1 cellular context compared by ENCODE assay signal in genomic region chr5:41617843-41618515, GRCh38.
TF ChIP-seq lines count a peak whose summit lies in the region.

No MANE protein-coding gene starts in this region.

TF ChIP-seq in HepG2, 621 proteins besides CTCF, POLR2A, EP300 and RAD21 (continued from another document):
- TF ChIP-seq CEBPB (IDR thresholded peaks at IDR 0.05; ENCODE audit: borderline replicate concordance, low read depth, low read length) (peak; percentile 48; the same call in 1 of the 2 replicates), HNF4A (CRISPR knock-in tag; IDR thresholded peaks at IDR 0.05) (peak; percentile 60), NR1H2 (CRISPR knock-in tag; IDR thresholded peaks at IDR 0.05; ENCODE audit: borderline replicate concordance, low read depth) (no peak), ZC3H13 (CRISPR knock-in tag; IDR thresholded peaks at IDR 0.05) (no peak), CEBPG (CRISPR knock-in tag; IDR thresholded peaks at IDR 0.05) (0 out of 2 replicates have a peak, but pooled peaks have one; percentile 11), ZNF33A (CRISPR knock-in tag; IDR thresholded peaks at IDR 0.05; ENCODE audit: borderline replicate concordance) (peak; percentile 26; the same call in 1 of the 2 replicates), CREB3 (CRISPR knock-in tag; IDR thresholded peaks at IDR 0.05) (no peak), TERF1 (CRISPR knock-in tag; IDR thresholded peaks at IDR 0.05) (no peak), STAG1 (CRISPR knock-in tag; IDR thresholded peaks at IDR 0.05) (no peak), ZNF546 (CRISPR knock-in tag; conservative IDR thresholded peaks at IDR 0.05) (no peak), ZNF83 (CRISPR knock-in tag; IDR thresholded peaks at IDR 0.05; ENCODE audit: borderline replicate concordance) (no peak), MNT (IDR thresholded peaks at IDR 0.05) (no peak), ZNF557 (CRISPR knock-in tag; IDR thresholded peaks at IDR 0.05) (no peak)
